Comparison of ENCODE assay signal across 21 cellular contexts in the genomic region with DNA sequence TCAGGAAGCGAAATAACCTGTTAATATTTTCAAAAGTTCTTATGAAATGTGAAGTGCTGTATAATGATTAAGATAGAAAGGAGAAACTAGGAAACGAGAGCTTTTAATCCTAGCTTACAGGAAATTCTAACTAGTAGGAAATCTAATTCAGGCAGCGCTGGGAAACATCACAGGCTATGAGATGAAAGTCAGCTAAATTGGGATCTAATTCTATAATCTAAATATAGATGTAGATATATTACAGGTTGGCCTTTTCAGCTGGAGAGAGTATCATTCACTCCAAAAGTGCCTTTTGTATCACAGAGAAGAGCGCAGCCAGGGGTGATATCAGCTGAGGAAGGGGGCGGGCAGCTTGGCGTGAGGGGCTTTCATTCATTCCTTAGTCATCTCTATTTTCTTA.
DNase-seq lines count a peak whose midpoint lies in the region; ATAC-seq, FAIRE-seq and TF ChIP-seq lines count a peak whose summit lies in the region.
"Had no signal": no experiment of that assay in that cellular context is flagged by ENCODE, and none has a peak within 500 bp of the region (broad histone marks: within the 10 kb centered on the region; RNA-seq: fewer than 3 reads in every experiment).

No MANE protein-coding gene starts in this region.

- no peak for TF ChIP-seq CTCF in GM23338 (conservative IDR thresholded peaks at IDR 0.05; ENCODE audit: low read depth in 2 of 2)
- no peak for TF ChIP-seq CTCF in OCI-LY7 (conservative IDR thresholded peaks at IDR 0.05; ENCODE audit: low read length)
- no peak for TF ChIP-seq CTCF in GM12878 (IDR thresholded peaks at IDR 0.05 in 2 of 3, conservative IDR thresholded peaks at IDR 0.05 in 1 of 3; ENCODE audit: control insufficient read depth in 2 of 3, extremely low read depth in 1 of 3, insufficient read depth in 1 of 3, low read depth in 3 of 3, low read length in 3 of 3)
- TF ChIP-seq CTCF in spleen (IDR thresholded peaks at IDR 0.05 in 8 of 11, conservative IDR thresholded peaks at IDR 0.05 in 3 of 11) = no peak
- TF ChIP-seq CTCF in esophagus squamous epithelium (IDR thresholded peaks at IDR 0.05) = no peak

- intact Hi-C loops in OCI-LY7 (cut with micrococcal nuclease; ENCODE audit: unreplicated experiment) (no loop called here), GM12878 (cut with micrococcal nuclease; ENCODE audit: unreplicated experiment) (no loop called here), spleen (cut with DNase I; ENCODE audit: low total_unique reads) (no loop called here), esophagus squamous epithelium (cut with DNase I) (no loop called here)
- intact Hi-C loops in CD4-positive, alpha-beta memory T cell (cut with micrococcal nuclease) = no loop called here

- no peaks in the 10 kb centered on the region; the same call in 2 of the 3 replicates for H3K9me3 Mint-ChIP-seq in GM23338
- no peaks in the 10 kb centered on the region for H3K9me3 Mint-ChIP-seq in CD4-positive, alpha-beta memory T cell
- H3K9me3 Mint-ChIP-seq: CD14-positive monocyte had no signal

- DNase-seq in GM23338 (ENCODE audit: low spot score) = no peak
- DNase-seq in OCI-LY7 (ENCODE audit: low spot score) = no peak
- no peak for DNase-seq in GM12878 (ENCODE audit: low read depth, low spot score)
- DNase-seq in spleen = peak; percentile 28
- no peak for DNase-seq in activated effector memory CD4-positive, alpha-beta T cell treated with Interleukin-2 at 50 U/mL for 16 hours
- DNase-seq in CD4-positive, alpha-beta memory T cell = no peak
- DNase-seq in esophagus squamous epithelium (lab: John Stamatoyannopoulos, UW) = no peak
- no peak for DNase-seq in GM12891 (ENCODE audit: insufficient read length, low spot score)
- DNase-seq: DMS 273 treated with DMSO at 0.1 percent for 48 hours; DND-41; GOT3; Kasumi-1; MM.1S; NCI-H1092; NK-92 treated with Interleukin-12 subunit alpha and Interleukin-12 subunit beta, amount 100 ng/mL, for 24 hours; PC-9; SJCRH30 had no signal

- peaks cover 35% of the 10 kb centered on the region for H3K4me1 Mint-ChIP-seq in GM23338
- H3K4me1 Mint-ChIP-seq in CD4-positive, alpha-beta memory T cell = peaks cover 0 to 9% (median 4%) of the 10 kb centered on the region in 4 donors

- H3K9me2 ChIP-seq in GM23338 (ENCODE audit: insufficient read depth) = no peaks in the 10 kb centered on the region
- H3K9me2 ChIP-seq in OCI-LY7 (ENCODE audit: insufficient read depth, low read length) = no peaks in the 10 kb centered on the region

- RAD21 ChIA-PET in GM12878 (lab: Charles Lee; ENCODE audit: unreplicated experiment) = interaction anchor here (0.7 to 1.2 kb wide), 2 partner anchors 14 to 15 kb away, joined by 3 read pairs; no protein-coding TSS in a partner anchor

- peaks cover 4% of the 10 kb centered on the region for H3K27me3 Mint-ChIP-seq in GM23338 (ENCODE audit: insufficient read depth, low read depth, poor library complexity)
- H3K27me3 Mint-ChIP-seq in CD4-positive, alpha-beta memory T cell = no peaks in the 10 kb centered on the region
- H3K27me3 Mint-ChIP-seq: IgD-negative memory B cell had no signal

- H3K4me2 ChIP-seq in GM23338 (no peak overlapping the region), OCI-LY7 (ENCODE audit: low read length) (peak overlapping the region; percentile 44; the same call in 1 of the 2 replicates), GM12878 (ENCODE audit: control insufficient read depth, insufficient read depth) (peak overlapping the region; percentile 35; the same call in 1 of the 2 replicates)
- H3K4me2 ChIP-seq: PC-9 had no signal

- H3K36me3 ChIP-seq in GM23338 (ENCODE audit: insufficient read depth) = no peaks in the 10 kb centered on the region
- H3K36me3 ChIP-seq in OCI-LY7 (ENCODE audit: insufficient read depth, low read length) = peaks cover 60% of the 10 kb centered on the region
- peaks cover 0 to 4% of the 10 kb centered on the region in 2 experiments; a peak in 2 of 4 replicates for H3K36me3 ChIP-seq in GM12878 (ENCODE audit: control insufficient read depth in 2 of 2, insufficient read depth in 2 of 2, low read length in 1 of 2)
- H3K36me3 ChIP-seq in spleen = peaks cover 0 to 21% (median 0%) of the 10 kb centered on the region in 6 donors
- H3K36me3 ChIP-seq in CD4-positive, alpha-beta memory T cell (ENCODE audit: insufficient read depth, low read length) = no peaks in the 10 kb centered on the region
- H3K36me3 ChIP-seq in esophagus squamous epithelium = no peaks in the 10 kb centered on the region
- H3K36me3 ChIP-seq: SJCRH30 had no signal

- peak overlapping the region; percentile 70; the same call in 1 of the 2 replicates for H3K27ac Mint-ChIP-seq in GM23338
- no peak overlapping the region for H3K27ac Mint-ChIP-seq in CD4-positive, alpha-beta memory T cell
- H3K27ac Mint-ChIP-seq: IgD-negative memory B cell had no signal

- H3K79me2 ChIP-seq in GM23338 (replicated peaks; ENCODE audit: insufficient read depth) (peaks cover 73% of the 10 kb centered on the region), OCI-LY7 (ENCODE audit: insufficient read depth, low read depth, low read length) (peaks cover 85% of the 10 kb centered on the region), GM12878 (ENCODE audit: control insufficient read depth, insufficient read depth, low read length) (no peaks in the 10 kb centered on the region; the same call in 1 of the 2 replicates)

- no peak for TF ChIP-seq POLR2A in GM12878 (IDR thresholded peaks at IDR 0.05; ENCODE audit: low read depth, low read length)
- TF ChIP-seq POLR2A in spleen (IDR thresholded peaks at IDR 0.05) = no peak
- TF ChIP-seq POLR2A in esophagus squamous epithelium (IDR thresholded peaks at IDR 0.05) = no peak
- TF ChIP-seq POLR2A in GM12891 (IDR thresholded peaks at IDR 0.05; ENCODE audit: low read depth, low read length) = no peak

- no peak overlapping the region for H3K27ac ChIP-seq in GM23338 (ENCODE audit: low read depth)
- H3K27ac ChIP-seq in OCI-LY7 (ENCODE audit: low read depth, low read length, poor library complexity, severe bottlenecking) = peak overlapping the region; percentile 40
- no peak overlapping the region for H3K27ac ChIP-seq in GM12878 (ENCODE audit: control insufficient read depth, insufficient read depth)
- H3K27ac ChIP-seq in spleen = no peak overlapping the region
- H3K27ac ChIP-seq in CD4-positive, alpha-beta memory T cell (ENCODE audit: low read depth, low read length) = no peak overlapping the region
- H3K27ac ChIP-seq in esophagus squamous epithelium = no peak overlapping the region
- H3K27ac ChIP-seq: PC-9, SJCRH30 had no signal

- in situ Hi-C loops in GM12878 (cut with MboI) = no loop called here

- BruUV-seq in OCI-LY7 (replicated peaks; lab: Mats Ljungman, UMichigan) (no TSS peak), GM12878 (replicated peaks; lab: Mats Ljungman, UMichigan) (no TSS peak)

- no peak for ATAC-seq in GM23338
- no peak for ATAC-seq in GM12878
- ATAC-seq: HCT116 had no signal

- H3K27me3 ChIP-seq in GM23338 (ENCODE audit: insufficient read depth) (no peaks in the 10 kb centered on the region), GM12878 (replicated peaks in 1 of 2; ENCODE audit: control insufficient read depth in 2 of 2, insufficient read depth in 2 of 2, low read length in 1 of 2) (no peaks in the 10 kb centered on the region), spleen (replicated peaks in 1 of 7) (no peaks in the 10 kb centered on the region), esophagus squamous epithelium (no peaks in the 10 kb centered on the region)
- no peaks in the 10 kb centered on the region for H3K27me3 ChIP-seq in CD4-positive, alpha-beta memory T cell (ENCODE audit: insufficient read depth, low read length)
- H3K27me3 ChIP-seq: SJCRH30 had no signal

- H3K9ac ChIP-seq in GM12878 (ENCODE audit: control insufficient read depth, insufficient read depth, low read length) = no peak overlapping the region; the same call in 1 of the 2 replicates

- H3K4me3 Mint-ChIP-seq in GM23338 = no peak overlapping the region
- no peak overlapping the region for H3K4me3 Mint-ChIP-seq in CD4-positive, alpha-beta memory T cell
- H3K4me3 Mint-ChIP-seq: CD14-positive monocyte, IgD-negative memory B cell had no signal

- H3F3A ChIP-seq in GM23338 (replicated peaks; ENCODE audit: low read depth) = no peaks in the 10 kb centered on the region

- H3K4me3 ChIP-seq in GM23338 (no peak overlapping the region), OCI-LY7 (ENCODE audit: low read depth, low read length, poor library complexity, severe bottlenecking) (no peak overlapping the region), GM12878 (no peak overlapping the region), spleen (no peak overlapping the region), esophagus squamous epithelium (no peak overlapping the region)
- H3K4me3 ChIP-seq in CD4-positive, alpha-beta memory T cell (ENCODE audit: low read length in 2 of 2) = no peak overlapping the region
- H3K4me3 ChIP-seq: PC-9, SJCRH30 had no signal

- POLR2A ChIA-PET in OCI-LY7 (lab: Charles Lee) = interaction anchor here (0.6 to 3.3 kb wide), 3 partner anchors 11 to 40 kb away, joined by 3 to 14 read pairs (median 5); no protein-coding TSS in a partner anchor
- POLR2A ChIA-PET in GM12878 (lab: Charles Lee) = interaction anchor here (0.5 to 1.7 kb wide), 2 partner anchors 13 to 351 kb away, joined by 3 to 5 read pairs; no protein-coding TSS in a partner anchor
- POLR2A ChIA-PET in CD4-positive, alpha-beta memory T cell (lab: Charles Lee; ENCODE audit: partially characterized antibody) = no interaction called here

- CTCF ChIA-PET in OCI-LY7 (lab: Charles Lee; ENCODE audit: unreplicated experiment) (no interaction called here), GM12878 (lab: Yijun Ruan, JAX) (interaction anchor here (0.9 to 1.2 kb wide), 2 partner anchors 12 to 14 kb away, joined by 3 read pairs; no protein-coding TSS in a partner anchor)
- CTCF ChIA-PET in CD4-positive, alpha-beta memory T cell (lab: Charles Lee; ENCODE audit: partially characterized antibody) = no interaction called here

- 52% methylated on average over 6 of the region's 6 CpGs for WGBS in GM12878 (ENCODE audit: insufficient coverage, insufficient replicate concordance, low lambda C conversion rate, missing lambda C conversion rate)
- 84 to 88% (median 85%) methylated on average over 6 of the region's 6 CpGs for WGBS in spleen, 5 donors
- WGBS in esophagus squamous epithelium, 2 donors = 85 to 86% methylated on average over 6 of the region's 6 CpGs

- FAIRE-seq in GM12878 (lab: Jason Lieb, UNC) (no peak), GM12891 (lab: Jason Lieb, UNC) (no peak)
- FAIRE-seq: G401.6 had no signal

- no peaks in the 10 kb centered on the region for H3K9me3 ChIP-seq in OCI-LY7 (ENCODE audit: low read length)
- no peaks in the 10 kb centered on the region for H3K9me3 ChIP-seq in GM12878 (replicated peaks; ENCODE audit: control insufficient read depth, insufficient read depth, low read length)
- no peaks in the 10 kb centered on the region for H3K9me3 ChIP-seq in spleen
- no peaks in the 10 kb centered on the region for H3K9me3 ChIP-seq in CD4-positive, alpha-beta memory T cell (ENCODE audit: control insufficient read depth in 1 of 2, low read length in 2 of 2)
- H3K9me3 ChIP-seq in esophagus squamous epithelium = no peaks in the 10 kb centered on the region
- H3K9me3 ChIP-seq: SJCRH30 had no signal

- H3K36me3 Mint-ChIP-seq in GM23338 (ENCODE audit: low read depth) = peaks cover 4% of the 10 kb centered on the region; the same call in 1 of the 3 replicates
- H3K36me3 Mint-ChIP-seq in CD4-positive, alpha-beta memory T cell = peaks cover 2 to 22% of the 10 kb centered on the region in 2 donors
- H3K36me3 Mint-ChIP-seq: IgD-negative memory B cell had no signal

- SMC1A ChIA-PET in GM12878 (lab: Charles Lee; ENCODE audit: uncharacterized antibody, unreplicated experiment) = interaction anchor here (0.7 to 4.5 kb wide), 5 partner anchors 11 to 16 kb away, joined by 3 to 29 read pairs (median 3); no protein-coding TSS in a partner anchor

- H3K4me1 ChIP-seq in GM23338 (ENCODE audit: insufficient read depth) (peaks cover 8% of the 10 kb centered on the region; the same call in 1 of the 2 replicates), OCI-LY7 (ENCODE audit: insufficient read depth, low read length, poor library complexity, severe bottlenecking) (peaks cover 54% of the 10 kb centered on the region), GM12878 (ENCODE audit: control insufficient read depth, insufficient read depth, low read length) (peaks cover 11% of the 10 kb centered on the region; the same call in 1 of the 2 replicates), spleen (peaks cover 0 to 2% (median 0%) of the 10 kb centered on the region in 6 donors), esophagus squamous epithelium (no peaks in the 10 kb centered on the region)
- no peaks in the 10 kb centered on the region for H3K4me1 ChIP-seq in CD4-positive, alpha-beta memory T cell (ENCODE audit: insufficient read depth, low read length)
- H3K4me1 ChIP-seq: SJCRH30 had no signal

- no peak for TF ChIP-seq EP300 in GM12878 (IDR thresholded peaks at IDR 0.05; ENCODE audit: borderline replicate concordance in 1 of 2, control insufficient read depth in 1 of 2, low read depth in 2 of 2, low read length in 2 of 2)

- H4K20me1 ChIP-seq in GM23338 (replicated peaks; ENCODE audit: insufficient read depth) (peaks cover 13% of the 10 kb centered on the region), OCI-LY7 (ENCODE audit: insufficient read depth, low read length) (no peaks in the 10 kb centered on the region), GM12878 (ENCODE audit: control insufficient read depth, insufficient read depth) (no peaks in the 10 kb centered on the region)

- H2AFZ ChIP-seq in GM23338 = no peak overlapping the region
- no peak overlapping the region for H2AFZ ChIP-seq in OCI-LY7 (ENCODE audit: low read length)
- H2AFZ ChIP-seq in GM12878 (ENCODE audit: control insufficient read depth, low read depth, low read length) = no peak overlapping the region
- H2AFZ ChIP-seq: PC-9 had no signal

- TF ChIP-seq RAD21 in GM12878 (IDR thresholded peaks at IDR 0.05; ENCODE audit: insufficient read depth, low read depth, low read length) = no peak
